21 cellular contexts compared by ENCODE assay signal in genomic region chr15:33722673-33723015, GRCh38.
"Had no signal": no experiment of that assay in that cellular context is flagged by ENCODE, and none has a peak within 500 bp of the region (broad histone marks: within the 10 kb centered on the region; RNA-seq: fewer than 3 reads in every experiment).

No MANE protein-coding gene starts in this region.

- DNase-seq: cortex of kidney; dorsolateral prefrontal cortex; effector CD8-positive, alpha-beta T cell; immature natural killer cell; left ventricle myocardium inferior; lower lobe of right lung; mesendoderm; naive thymus-derived CD4-positive, alpha-beta T cell; nephron progenitor cell; psoas muscle; retina; right lobe of liver; stimulated activated CD4-positive, alpha-beta T cell treated with anti-CD3 and anti-CD28 coated beads, Interleukin-4, amount 100 ng/mL, for 1 hour; stimulated activated CD8-positive, alpha-beta memory T cell treated with anti-CD3 and anti-CD28 coated beads, Interleukin-4, amount 100 ng/mL, for 48 hours; stimulated activated naive CD8-positive, alpha-beta T cell treated with anti-CD3 and anti-CD28 coated beads, Interleukin-15, Interleukin-2, amounts not matched to agents 100 U/mL and 50 U/mL, for 24 hours; thyroid gland had no signal

- ATAC-seq: lower lobe of right lung; psoas muscle; right lobe of liver; stimulated activated effector memory CD8-positive, alpha-beta T cell treated with anti-CD3 and anti-CD28 coated beads, Interleukin-12 subunit alpha, Interleukin-12 subunit beta, amount 100 ng/mL, for 72 hours; stimulated activated naive CD8-positive, alpha-beta T cell treated with anti-CD3 and anti-CD28 coated beads, Interleukin-15, Interleukin-2, amounts not matched to agents 100 U/mL and 50 U/mL, for 24 hours had no signal

- H3K4me3 ChIP-seq: dorsolateral prefrontal cortex, esophagus muscularis mucosa, left ventricle myocardium inferior, lower lobe of right lung, psoas muscle, right lobe of liver, suprapubic skin, thyroid gland had no signal

- FAIRE-seq: urothelium cell line had no signal

- H3K36me3 ChIP-seq: left ventricle myocardium inferior, lower lobe of right lung, neutrophil, right lobe of liver, suprapubic skin, thyroid gland had no signal

- H3K9me3 ChIP-seq: esophagus muscularis mucosa, left ventricle myocardium inferior, lower lobe of right lung, neutrophil, psoas muscle, right lobe of liver, suprapubic skin, thyroid gland had no signal

- H3K27me3 ChIP-seq: dorsolateral prefrontal cortex, esophagus muscularis mucosa, neutrophil, right lobe of liver, suprapubic skin, thyroid gland had no signal

- H3K4me1 ChIP-seq: esophagus muscularis mucosa, left ventricle myocardium inferior, lower lobe of right lung, psoas muscle, right lobe of liver, suprapubic skin, thyroid gland had no signal

- H3K27ac ChIP-seq: dorsolateral prefrontal cortex, esophagus muscularis mucosa, left ventricle myocardium inferior, lower lobe of right lung, neutrophil, psoas muscle, right lobe of liver, suprapubic skin, thyroid gland had no signal
